In the genomic region with DNA sequence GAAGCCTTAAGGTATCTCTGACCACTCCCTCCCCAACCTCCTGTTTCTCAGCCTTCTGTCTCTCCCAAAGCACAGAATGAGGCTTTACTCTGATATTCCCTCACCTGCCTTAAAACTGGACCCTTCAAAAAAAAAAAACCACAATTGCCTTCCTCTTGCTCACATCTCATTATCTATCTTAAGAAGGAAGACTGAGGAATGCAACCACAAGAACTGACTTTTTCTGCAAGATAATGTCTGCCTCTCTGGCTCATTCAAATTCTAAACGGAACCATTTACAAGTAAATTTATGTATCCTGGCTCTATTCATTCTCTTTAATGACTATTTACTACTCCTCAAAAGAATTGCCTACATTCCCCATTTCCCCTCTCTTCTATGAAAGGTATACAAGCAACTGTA, we compare ENCODE assay signal across 18 cellular contexts.
DNase-seq lines count a peak whose midpoint lies in the region; ATAC-seq and TF ChIP-seq lines count a peak whose summit lies in the region.
"Had no signal": no experiment of that assay in that cellular context is flagged by ENCODE, and none has a peak within 500 bp of the region (broad histone marks: within the 10 kb centered on the region; RNA-seq: fewer than 3 reads in every experiment).

No MANE protein-coding gene starts in this region.

- H3K27me3 Mint-ChIP-seq in GM23338 (ENCODE audit: insufficient read depth, low read depth, poor library complexity), result peaks cover 12% of the 10 kb centered on the region

- H3K4ac ChIP-seq in mesendoderm (ENCODE audit: low read depth, low read length), result no peak overlapping the region
- H3K4ac ChIP-seq in mesenchymal stem cell (ENCODE audit: low read depth in 1 of 2, low read length in 2 of 2), result no peak overlapping the region

- H4K20me1 ChIP-seq in GM23338 (replicated peaks; ENCODE audit: insufficient read depth), result no peaks in the 10 kb centered on the region

- WGBS in mesendoderm (ENCODE audit: extremely low coverage, insufficient coverage, low lambda C conversion rate), result no CpG with 5 or more reads among the region's 1 CpG
- WGBS in mesenchymal stem cell, result 75% methylated on average over 1 of the region's 1 CpG

- peak; percentile 89 for ATAC-seq in GM23338
- ATAC-seq: CD8-positive, alpha-beta T cell; SK-N-SH treated with all-trans-retinoic acid at 6 μM for 48 hours had no signal

- peaks cover 32% of the 10 kb centered on the region for H3K4me1 Mint-ChIP-seq in GM23338

- H3K56ac ChIP-seq in mesendoderm (ENCODE audit: low read length), result no peak overlapping the region

- H3K79me1 ChIP-seq in mesendoderm (ENCODE audit: low read length), result no peaks in the 10 kb centered on the region
- H3K79me1 ChIP-seq in mesenchymal stem cell (replicated peaks; ENCODE audit: low read length, poor library complexity, severe bottlenecking), result no peaks in the 10 kb centered on the region

- no peak overlapping the region for H4K8ac ChIP-seq in mesendoderm (ENCODE audit: low read depth, low read length)
- no peak overlapping the region for H4K8ac ChIP-seq in mesenchymal stem cell (ENCODE audit: low read length)

- H3K9ac ChIP-seq in NT2/D1 (ENCODE audit: insufficient read length, low read depth), result no peak overlapping the region
- H3K9ac ChIP-seq in mesendoderm (ENCODE audit: low read length), result no peak overlapping the region
- H3K9ac ChIP-seq in mesenchymal stem cell (ENCODE audit: low read length), result no peak overlapping the region

- H3K9me3 ChIP-seq in NT2/D1 (ENCODE audit: insufficient read depth, low read length), result peaks cover 45% of the 10 kb centered on the region
- H3K9me3 ChIP-seq in mesenchymal stem cell (ENCODE audit: control insufficient read depth, low read length), result peaks cover 8% of the 10 kb centered on the region
- H3K9me3 ChIP-seq: Peyer's patch had no signal

- H3K27ac ChIP-seq in GM23338 (ENCODE audit: low read depth) (peak overlapping the region; percentile 94), mesendoderm (ENCODE audit: low read depth, low read length) (no peak overlapping the region), mesenchymal stem cell (ENCODE audit: low read length, poor library complexity, severe bottlenecking) (no peak overlapping the region)
- H3K27ac ChIP-seq: Peyer's patch had no signal

- peak overlapping the region; percentile 15; the same call in 2 of the 3 replicates for H3K4me3 Mint-ChIP-seq in GM23338
- H3K4me3 Mint-ChIP-seq: CD8-positive, alpha-beta T cell had no signal

- H4K91ac ChIP-seq in mesenchymal stem cell (ENCODE audit: low read length), result no peak overlapping the region

- DNase-seq in GM23338 (ENCODE audit: low spot score) (peak; percentile 71), NT2/D1 (ENCODE audit: low read depth, low spot score) (peak; percentile 59), iPS DF 19.7 (ENCODE audit: low read depth, low spot score) (peak; percentile 65), mesendoderm (peak; percentile 31), NCI-H2227 (lab: John Stamatoyannopoulos, UW; ENCODE audit: unreplicated experiment) (no peak), mesenchymal stem cell (no peak), islet precursor cell (no peak)
- no peak for DNase-seq in stimulated activated CD4-positive, alpha-beta T cell treated with anti-CD3 and anti-CD28 coated beads, Interleukin-2, amount 100 ng/mL, for 48 hours
- DNase-seq: AML-193; C1 segment of cervical spinal cord; CD8-positive, alpha-beta T cell; DND-41; Kasumi-1; NCI-H1694 treated with DMSO at 0.1 percent for 48 hours; NCI-H2081 treated with DMSO at 0.1 percent for 48 hours; NCI-H69; Peyer's patch had no signal

- H2BK5ac ChIP-seq in mesendoderm (ENCODE audit: low read length), result no peak overlapping the region
- H2BK5ac ChIP-seq in mesenchymal stem cell (ENCODE audit: low read depth, low read length, poor library complexity, severe bottlenecking), result no peak overlapping the region

- no peak overlapping the region for H2BK15ac ChIP-seq in mesendoderm (replicated peaks; ENCODE audit: low read depth)
- no peak overlapping the region for H2BK15ac ChIP-seq in mesenchymal stem cell (ENCODE audit: low read depth, poor library complexity, severe bottlenecking)

- H3K4me3 ChIP-seq in GM23338 (no peak overlapping the region), NT2/D1 (ENCODE audit: insufficient read length, low read depth) (no peak overlapping the region), mesendoderm (ENCODE audit: low read length) (no peak overlapping the region), mesenchymal stem cell (ENCODE audit: insufficient read depth in 1 of 2, low read depth in 1 of 2, low read length in 2 of 2) (no peak overlapping the region)
- H3K4me3 ChIP-seq: Peyer's patch had no signal

- H3K4me1 ChIP-seq in GM23338 (ENCODE audit: insufficient read depth) (peaks cover 14% of the 10 kb centered on the region), NT2/D1 (ENCODE audit: insufficient read depth, insufficient read length) (no peaks in the 10 kb centered on the region), mesendoderm (ENCODE audit: control insufficient read depth, low read depth, low read length) (no peaks in the 10 kb centered on the region), mesenchymal stem cell (ENCODE audit: control insufficient read depth, insufficient read depth, low read depth, low read length) (no peaks in the 10 kb centered on the region)
- H3K4me1 ChIP-seq: Peyer's patch had no signal

- no peak overlapping the region for H4K5ac ChIP-seq in mesendoderm (ENCODE audit: low read length)

- H3K79me2 ChIP-seq in GM23338 (replicated peaks; ENCODE audit: insufficient read depth) (peaks cover 27% of the 10 kb centered on the region), mesendoderm (ENCODE audit: control insufficient read depth, insufficient read depth, low read length) (no peaks in the 10 kb centered on the region)

- H3K27ac Mint-ChIP-seq in GM23338, result peak overlapping the region; percentile 94
- H3K27ac Mint-ChIP-seq: CD8-positive, alpha-beta T cell had no signal

- H3K23ac ChIP-seq in mesendoderm (ENCODE audit: low read length) (no peak overlapping the region), mesenchymal stem cell (ENCODE audit: low read length in 2 of 2) (no peak overlapping the region)

- H2BK120ac ChIP-seq in mesendoderm (ENCODE audit: low read depth, low read length) (no peak overlapping the region), mesenchymal stem cell (ENCODE audit: low read depth, low read length) (no peak overlapping the region)

- H3K36me3 ChIP-seq in GM23338 (ENCODE audit: insufficient read depth) (no peaks in the 10 kb centered on the region), NT2/D1 (ENCODE audit: insufficient read depth, insufficient read length, low read length) (no peaks in the 10 kb centered on the region), mesendoderm (ENCODE audit: control insufficient read depth, insufficient read depth, low read length) (no peaks in the 10 kb centered on the region), mesenchymal stem cell (ENCODE audit: control insufficient read depth in 1 of 2, insufficient read depth in 2 of 2, low read depth in 1 of 2, low read length in 2 of 2) (no peaks in the 10 kb centered on the region)
- H3K36me3 ChIP-seq: Peyer's patch had no signal

- no peak overlapping the region for H2AFZ ChIP-seq in GM23338
- H2AFZ ChIP-seq in mesenchymal stem cell (ENCODE audit: low read depth, low read length), result no peak overlapping the region

- no peaks in the 10 kb centered on the region for H3K9me2 ChIP-seq in GM23338 (ENCODE audit: insufficient read depth)

- no peak overlapping the region for H3K4me2 ChIP-seq in GM23338
- no peak overlapping the region for H3K4me2 ChIP-seq in mesendoderm (ENCODE audit: low read length)
- H3K4me2 ChIP-seq in mesenchymal stem cell (ENCODE audit: low read length, poor library complexity, severe bottlenecking), result no peak overlapping the region

- H3K27me3 ChIP-seq in GM23338 (ENCODE audit: insufficient read depth), result no peaks in the 10 kb centered on the region
- no peaks in the 10 kb centered on the region for H3K27me3 ChIP-seq in NT2/D1 (ENCODE audit: insufficient read depth, insufficient read length)
- H3K27me3 ChIP-seq in mesendoderm (ENCODE audit: insufficient read depth, low read length, poor library complexity), result no peaks in the 10 kb centered on the region
- H3K27me3 ChIP-seq in mesenchymal stem cell (ENCODE audit: control insufficient read depth in 1 of 2, insufficient read depth in 1 of 2, low read length in 2 of 2), result no peaks in the 10 kb centered on the region
- H3K27me3 ChIP-seq: Peyer's patch had no signal

- H3K18ac ChIP-seq in mesendoderm (ENCODE audit: low read length), result no peak overlapping the region
- no peak overlapping the region for H3K18ac ChIP-seq in mesenchymal stem cell (ENCODE audit: low read depth in 1 of 2, low read length in 2 of 2)

- peaks cover 30% of the 10 kb centered on the region for H3K36me3 Mint-ChIP-seq in GM23338 (ENCODE audit: low read depth)
- H3K36me3 Mint-ChIP-seq: CD8-positive, alpha-beta T cell had no signal

- H2AK5ac ChIP-seq in mesendoderm (ENCODE audit: low read length) (no peak overlapping the region), mesenchymal stem cell (ENCODE audit: low read length, severe bottlenecking) (no peak overlapping the region)

- H3F3A ChIP-seq in GM23338 (replicated peaks; ENCODE audit: low read depth), result peaks cover 5% of the 10 kb centered on the region; the same call in 1 of the 2 replicates

- H3K14ac ChIP-seq in mesenchymal stem cell (ENCODE audit: low read length in 2 of 2), result no peak overlapping the region

- peaks cover 3% of the 10 kb centered on the region for H3K9me3 Mint-ChIP-seq in GM23338
- H3K9me3 Mint-ChIP-seq: CD8-positive, alpha-beta T cell had no signal

- no peak for TF ChIP-seq CTCF in GM23338 (conservative IDR thresholded peaks at IDR 0.05; ENCODE audit: low read depth in 2 of 2)

- no peak overlapping the region for H2BK12ac ChIP-seq in mesenchymal stem cell (ENCODE audit: low read length in 2 of 2)

TF ChIP-seq in GM23338, 12 proteins besides CTCF, POLR2A, EP300 and RAD21 (continues in another document):
- no peak for TF ChIP-seq POLR2AphosphoS5 (IDR thresholded peaks at IDR 0.05; ENCODE audit: low read depth)
- TF ChIP-seq CREB1 (CRISPR knock-in tag; IDR thresholded peaks at IDR 0.05; ENCODE audit: low read depth), result no peak

Comparison
In these comparisons a context has a peak if more than half of its experiments do, and no peak if none do; other contexts are left out.
1. DNase-seq: peak in GM23338 (single experiment), NT2/D1 (single experiment), iPS DF 19.7 (single experiment) and mesendoderm (single experiment); none in NCI-H2227 (single experiment), mesenchymal stem cell (single experiment), islet precursor cell (single experiment) and stimulated activated CD4-positive, alpha-beta T cell treated with anti-CD3 and anti-CD28 coated beads, Interleukin-2, amount 100 ng/mL, for 48 hours (0 of 2).